Comparison of ENCODE assay signal across 10 cellular contexts in the genomic region with DNA sequence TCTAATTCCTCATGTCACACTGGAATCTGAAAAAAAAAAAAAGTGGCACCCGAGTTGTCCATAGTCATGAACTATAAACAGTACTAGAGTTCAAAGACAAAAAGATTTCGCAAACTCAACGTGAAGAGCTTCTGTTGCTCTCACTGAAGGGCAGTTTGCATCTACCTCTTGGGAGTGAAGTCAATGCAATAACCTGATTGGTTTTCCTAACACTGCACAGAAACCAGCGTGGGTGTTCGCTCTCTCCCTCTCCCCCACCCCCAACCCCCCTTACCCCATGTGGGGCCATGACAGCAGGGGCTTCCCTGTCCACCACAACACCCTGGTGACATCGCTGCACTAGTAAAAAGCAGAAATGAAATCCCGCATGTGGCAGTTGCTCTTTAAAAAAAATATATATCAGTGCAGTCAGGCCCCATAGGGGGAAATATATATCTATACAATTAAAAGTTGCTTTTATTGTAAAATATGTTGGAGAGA.
DNase-seq lines count a peak whose midpoint lies in the region; ATAC-seq and TF ChIP-seq lines count a peak whose summit lies in the region.
"Had no signal": no experiment of that assay in that cellular context is flagged by ENCODE, and none has a peak within 500 bp of the region (broad histone marks: within the 10 kb centered on the region; RNA-seq: fewer than 3 reads in every experiment).

No MANE protein-coding gene starts in this region.

- peaks cover 56% of the 10 kb centered on the region for H3K36me3 Mint-ChIP-seq in effector memory CD8-positive, alpha-beta T cell (ENCODE audit: insufficient read depth)
- peaks cover 16% of the 10 kb centered on the region for H3K36me3 Mint-ChIP-seq in chondrocyte (ENCODE audit: low read depth)

- H3K9me3 Mint-ChIP-seq in effector memory CD8-positive, alpha-beta T cell: no peaks in the 10 kb centered on the region
- no peaks in the 10 kb centered on the region for H3K9me3 Mint-ChIP-seq in chondrocyte (ENCODE audit: low read depth)
- H3K9me3 Mint-ChIP-seq: T-helper 1 cell treated with Interleukin-12 subunit alpha and Interleukin-12 subunit beta and Interleukin-4 antibody, amounts not matched to agents 30 μg/mL and 1 μg/mL, for 36 hours had no signal

- ATAC-seq in GM18505 (IDR thresholded peaks at IDR 0.05; ENCODE audit: unreplicated experiment): peak; percentile 79
- ATAC-seq in GM21423 (IDR thresholded peaks at IDR 0.05; ENCODE audit: unreplicated experiment): peak; percentile 83
- peak; percentile 74 for ATAC-seq in HG03175 (IDR thresholded peaks at IDR 0.05; ENCODE audit: unreplicated experiment)
- peak; percentile 33 for ATAC-seq in effector memory CD8-positive, alpha-beta T cell (replicated peaks)

- H3K27ac Mint-ChIP-seq in effector memory CD8-positive, alpha-beta T cell: no peak overlapping the region
- H3K27ac Mint-ChIP-seq in chondrocyte (ENCODE audit: unreplicated experiment): no peak overlapping the region
- H3K27ac Mint-ChIP-seq: T-helper 1 cell treated with Interleukin-12 subunit alpha and Interleukin-12 subunit beta and Interleukin-4 antibody, amounts not matched to agents 30 μg/mL and 1 μg/mL, for 36 hours had no signal

- H3K27me3 Mint-ChIP-seq in effector memory CD8-positive, alpha-beta T cell: no peaks in the 10 kb centered on the region
- no peaks in the 10 kb centered on the region for H3K27me3 Mint-ChIP-seq in chondrocyte (ENCODE audit: low read depth)

- no peak for DNase-seq in effector memory CD8-positive, alpha-beta T cell
- DNase-seq in NCI-H1105 treated with DMSO at 0.1 percent for 48 hours (lab: John Stamatoyannopoulos, UW): no peak
- no peak for DNase-seq in NCI-H1417 treated with DMSO at 0.1 percent for 48 hours (lab: John Stamatoyannopoulos, UW)
- DNase-seq in chondrocyte (ENCODE audit: low spot score): no peak
- DNase-seq in HuH-7 (ENCODE audit: low spot score): no peak
- DNase-seq: DND-41 had no signal

- TF ChIP-seq POLR2A in GM18505 (IDR thresholded peaks at IDR 0.05; ENCODE audit: borderline replicate concordance, extremely low read depth, insufficient read depth, insufficient read length): no peak

- H3K4me3 Mint-ChIP-seq in effector memory CD8-positive, alpha-beta T cell: no peak overlapping the region
- no peak overlapping the region for H3K4me3 Mint-ChIP-seq in chondrocyte (ENCODE audit: unreplicated experiment)
- H3K4me3 Mint-ChIP-seq: T-helper 1 cell treated with Interleukin-12 subunit alpha and Interleukin-12 subunit beta and Interleukin-4 antibody, amounts not matched to agents 30 μg/mL and 1 μg/mL, for 36 hours had no signal

- H3K4me1 Mint-ChIP-seq in effector memory CD8-positive, alpha-beta T cell (ENCODE audit: low read depth in 2 of 2): peaks cover 0 to 8% of the 10 kb centered on the region in 2 donors
- no peaks in the 10 kb centered on the region for H3K4me1 Mint-ChIP-seq in chondrocyte (ENCODE audit: low read depth)

- TF ChIP-seq CTCF in chondrocyte (IDR thresholded peaks at IDR 0.05): no peak

Comparison
In these comparisons a context has a peak if more than half of its experiments do, and no peak if none do; other contexts are left out.
1. ATAC-seq: peak in every context shown above with its lines; median percentile 83 in GM21423; 79 in GM18505; 74 in HG03175; 33 in effector memory CD8-positive, alpha-beta T cell.